14 cellular contexts compared by ENCODE assay signal in the genomic region with DNA sequence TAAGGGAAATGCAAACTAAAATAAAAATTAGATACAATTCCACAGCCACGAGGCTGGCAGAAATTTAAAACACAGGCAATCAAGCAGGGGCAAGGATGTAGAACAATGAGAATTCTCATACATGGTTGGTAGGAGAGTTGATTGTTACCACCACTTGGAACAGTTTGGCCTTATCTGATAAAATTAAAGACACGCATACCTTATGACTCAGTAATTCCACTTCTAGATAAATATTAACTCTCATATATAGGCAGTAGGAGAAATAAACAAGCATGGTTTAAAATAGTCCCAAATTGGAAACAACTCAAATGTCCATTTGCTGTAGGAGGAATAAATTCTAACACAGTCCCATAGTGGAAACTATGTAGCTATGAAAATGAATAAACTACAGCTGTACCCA. TPM values are rescaled to one million over a fixed set of nuclear protein-coding genes. Genes with fewer than 3 reads are reported as not detected.
DNase-seq lines count a peak whose midpoint lies in the region; ATAC-seq and TF ChIP-seq lines count a peak whose summit lies in the region.
"Had no signal": no experiment of that assay in that cellular context is flagged by ENCODE, and none has a peak within 500 bp of the region (broad histone marks: within the 10 kb centered on the region; RNA-seq: fewer than 3 reads in every experiment).

No MANE protein-coding gene starts in this region.

- TF ChIP-seq CTCF in PC-9 (conservative IDR thresholded peaks at IDR 0.05) (no peak), chondrocyte (IDR thresholded peaks at IDR 0.05) (no peak), liver (IDR thresholded peaks at IDR 0.05; ENCODE audit: low read depth, low read length, missing input control) (no peak)

- 0 out of 2 replicates have a peak overlapping the region, but pooled peaks have one; percentile 11 for H3K4me2 ChIP-seq in PC-9

- H3K36me3 Mint-ChIP-seq in chondrocyte (ENCODE audit: low read depth), result peaks cover 2% of the 10 kb centered on the region

- intact Hi-C loops in PC-9 (cut with micrococcal nuclease; ENCODE audit: unreplicated experiment), result loop anchor here (10.0 kb wide), 2 partner anchors 177 to 603 kb away; no protein-coding TSS in a partner anchor

- H3K27me3 ChIP-seq in PC-9 (ENCODE audit: insufficient read depth, low read depth) (no peaks in the 10 kb centered on the region), liver (ENCODE audit: control insufficient read depth in 4 of 4, insufficient read depth in 4 of 4, low read length in 3 of 4) (no peaks in the 10 kb centered on the region)

- ATAC-seq in HG02981 (IDR thresholded peaks at IDR 0.05; ENCODE audit: unreplicated experiment), result no peak
- ATAC-seq in HG03432 (IDR thresholded peaks at IDR 0.05; ENCODE audit: unreplicated experiment), result no peak

- H4K20me1 ChIP-seq in PC-9 (ENCODE audit: insufficient read depth), result no peaks in the 10 kb centered on the region

- H3K27ac Mint-ChIP-seq in chondrocyte (ENCODE audit: unreplicated experiment), result peak overlapping the region; percentile 18

- CTCF ChIA-PET in PC-9 (lab: Charles Lee), result interaction anchor here (0.6 to 1.5 kb wide), 2 partner anchors 48 to 624 kb away, joined by 3 to 8 read pairs; no protein-coding TSS in a partner anchor

- no peak overlapping the region for H3K27ac ChIP-seq in PC-9
- H3K27ac ChIP-seq in liver (ENCODE audit: low read depth in 1 of 2, low read length in 2 of 2), result no peak overlapping the region

- H3K9me2 ChIP-seq in PC-9 (ENCODE audit: insufficient read depth), result no peaks in the 10 kb centered on the region

- TF ChIP-seq RAD21 in liver (IDR thresholded peaks at IDR 0.05), result no peak

- H3K79me2 ChIP-seq in PC-9 (ENCODE audit: low read depth), result no peaks in the 10 kb centered on the region

- no TSS peak for BruUV-seq in PC-9 (replicated peaks; lab: Mats Ljungman, UMichigan)

- H3F3A ChIP-seq in PC-9 (ENCODE audit: insufficient read depth, low read depth), result no peaks in the 10 kb centered on the region

- POLR2A ChIA-PET in PC-9 (lab: Charles Lee; ENCODE audit: unreplicated experiment), result interaction anchor here (0.6 kb wide), 1 partner anchor 174 kb away, joined by 9 read pairs; no protein-coding TSS in a partner anchor

- peaks cover 50% of the 10 kb centered on the region for H3K4me1 Mint-ChIP-seq in chondrocyte (ENCODE audit: low read depth)

- DNase-seq in ACHN, result peak; percentile 44
- peak in 1 of 2 experiments; percentile 61 for DNase-seq in PC-9
- no peak for DNase-seq in chondrocyte (ENCODE audit: low spot score)
- no peak for DNase-seq in NCI-H524 treated with DMSO at 0.1 percent for 48 hours (lab: John Stamatoyannopoulos, UW)
- no peak for DNase-seq in stimulated activated CD4-positive, alpha-beta T cell treated with anti-CD3 and anti-CD28 coated beads, Interleukin-4, amount 100 ng/mL, for 1 hour
- DNase-seq: activated CD4-positive, alpha-beta T cell treated with anti-CD3 and anti-CD28 coated beads for 1 hour; activated T-cell treated with anti-CD3 and anti-CD28 coated beads, Interleukin-2, amount 50 U/mL, for 48 hours; DMS53; mammary epithelial cell; NCI-H2171; stimulated activated CD8-positive, alpha-beta memory T cell treated with anti-CD3 and anti-CD28 coated beads, Interleukin-4, amount 100 ng/mL, for 48 hours had no signal

- H3K27me3 Mint-ChIP-seq in chondrocyte (ENCODE audit: low read depth), result peaks cover 2% of the 10 kb centered on the region

- in situ Hi-C loops in ACHN (cut with HindIII; ENCODE audit: low pct_ligation_motif_present, low pct_unique_long_range_greater_than_20kb, low sequenced_read_pairs), result no loop called here

- H3K4me1 ChIP-seq in PC-9 (replicated peaks; ENCODE audit: insufficient read depth) (peaks cover 14% of the 10 kb centered on the region), liver (ENCODE audit: control insufficient read depth in 4 of 4, insufficient read depth in 4 of 4, low read length in 3 of 4) (peaks cover 0 to 25% (median 19%) of the 10 kb centered on the region in 4 donors)

- H3K9ac ChIP-seq in liver (ENCODE audit: low read depth in 1 of 2, low read length in 2 of 2), result no peak overlapping the region

- no peak overlapping the region for H2AFZ ChIP-seq in PC-9

- H3K9me3 ChIP-seq in PC-9 (ENCODE audit: insufficient read depth, low read depth), result no peaks in the 10 kb centered on the region
- H3K9me3 ChIP-seq in liver (ENCODE audit: control insufficient read depth in 4 of 4, low read length in 3 of 4), result no peaks in the 10 kb centered on the region

- no peaks in the 10 kb centered on the region for H3K9me3 Mint-ChIP-seq in chondrocyte (ENCODE audit: low read depth)

- no peaks in the 10 kb centered on the region for H3K36me3 ChIP-seq in PC-9 (ENCODE audit: low read depth)
- no peaks in the 10 kb centered on the region for H3K36me3 ChIP-seq in liver (ENCODE audit: control insufficient read depth in 4 of 4, insufficient read depth in 3 of 4, low read depth in 1 of 4, low read length in 3 of 4)

- WGBS in liver, result 63% methylated on average over 2 of the region's 2 CpGs

- no peak overlapping the region for H3K4me3 Mint-ChIP-seq in chondrocyte (ENCODE audit: unreplicated experiment)

- no peak overlapping the region for H3K4me3 ChIP-seq in PC-9
- H3K4me3 ChIP-seq in liver (ENCODE audit: low read depth in 1 of 3, low read length in 3 of 3), result no peak overlapping the region

TF ChIP-seq in liver, 16 proteins besides CTCF, POLR2A, EP300 and RAD21:
- TF ChIP-seq JUND (IDR thresholded peaks at IDR 0.05), result peak; percentile 42 to 48
- no peak for TF ChIP-seq TAF1 (conservative IDR thresholded peaks at IDR 0.05)
TF ChIP-seq in liver: peak in this region for 1.

RNA-seq across cellular contexts. Expression of gene USP3, which starts 42.3 kb away (rescaled TPM):
- total RNA-seq in PC-9 (2021) (57.5 and 59.7 TPM in 2 replicates), chondrocyte (27.6 to 30.6 TPM (median 28.7 TPM) in 3 replicates), liver (10 to 100 TPM; 17.3 to 25.4 TPM)
- polyA plus RNA-seq in liver, result 10 to 100 TPM in 1 of 2 donors, 1 to 10 TPM in 1; 8.5 to 12.3 TPM
